Comparison of ENCODE assay signal across 26 cellular contexts in the genomic region with DNA sequence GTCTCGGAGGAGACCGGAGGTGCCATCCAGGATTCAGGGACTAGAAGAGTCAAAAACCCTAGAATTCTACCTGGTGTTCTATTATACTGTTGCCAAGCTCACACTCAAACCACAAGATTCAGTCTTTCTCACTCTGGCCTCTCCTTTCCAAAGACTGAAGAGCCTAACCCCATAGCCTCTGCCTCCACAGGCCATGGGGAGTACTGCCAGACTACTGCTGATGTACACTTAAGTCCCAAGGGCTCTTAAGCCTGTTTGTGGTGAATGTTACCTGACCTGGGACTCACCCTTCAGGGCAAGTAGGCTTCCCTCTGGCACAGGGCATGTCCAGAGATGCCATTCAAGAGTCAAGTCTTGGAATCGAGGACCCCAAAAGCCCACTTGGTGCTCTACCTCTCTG. TPM values are rescaled to one million over a fixed set of nuclear protein-coding genes. Genes with fewer than 3 reads are reported as not detected.
"Had no signal": no experiment of that assay in that cellular context is flagged by ENCODE, and none has a peak within 500 bp of the region (broad histone marks: within the 10 kb centered on the region; RNA-seq: fewer than 3 reads in every experiment).

No MANE protein-coding gene starts in this region.

- ATAC-seq: activated T-helper 17 cell treated with anti-CD3 and anti-CD28 coated beads, Interleukin-2, amount 50 U/mL, for 72 hours; PC-3 had no signal

- H3K27ac Mint-ChIP-seq: activated CD4-positive, alpha-beta memory T cell treated with anti-CD3 and anti-CD28 coated beads, Interleukin-2, amount 10 ng/mL, durations not matched to agents 7 days and 5 days; activated naive CD4-positive, alpha-beta T cell treated with anti-CD3 and anti-CD28 coated beads for 36 hours; activated naive CD8-positive, alpha-beta T cell; activated T-helper 17 cell treated with anti-CD3 and anti-CD28 coated beads, Interleukin-2, amount 50 U/mL, for 72 hours; brain; T-helper 1 cell treated with Interleukin-12 subunit alpha and Interleukin-12 subunit beta and Interleukin-4 antibody, amounts not matched to agents 30 μg/mL and 1 μg/mL, for 36 hours had no signal

- H3K27me3 Mint-ChIP-seq: activated CD4-positive, alpha-beta memory T cell treated with anti-CD3 and anti-CD28 coated beads, Interleukin-2, amount 10 ng/mL, durations not matched to agents 7 days and 5 days; activated naive CD8-positive, alpha-beta T cell; activated T-helper 17 cell treated with anti-CD3 and anti-CD28 coated beads, Interleukin-2, amount 50 U/mL, for 72 hours; brain; central memory CD8-positive, alpha-beta T cell had no signal

- DNase-seq: activated CD4-positive, alpha-beta memory T cell treated with anti-CD3 and anti-CD28 coated beads, Interleukin-2, amount 10 ng/mL, durations not matched to agents 7 days and 5 days; activated CD4-positive, alpha-beta T cell treated with anti-CD3 and anti-CD28 coated beads, Interleukin-2, amount 50 U/mL, for 1 hour; activated CD4-positive, CD25-positive, alpha-beta regulatory T cell; activated gamma-delta T cell; activated naive CD4-positive, alpha-beta T cell treated with anti-CD3 and anti-CD28 coated beads for 36 hours; activated T-cell treated with anti-CD3 and anti-CD28 coated beads for 4 hours; activated T-cell treated with anti-CD3 and anti-CD28 coated beads, Interleukin-2, amount 50 U/mL, for 48 hours; amygdala; NCI-H1092; NCI-H1417 treated with DMSO at 0.1 percent for 48 hours; NCI-H1694; NCI-H2029; NCI-H2107; NCI-H510A treated with DMSO at 0.1 percent for 48 hours; NCI-H69; PC-3; SHP77 treated with DMSO at 0.1 percent for 48 hours had no signal

- FAIRE-seq: RCC 7860 had no signal

- H3K4me3 Mint-ChIP-seq: activated CD4-positive, alpha-beta memory T cell treated with anti-CD3 and anti-CD28 coated beads, Interleukin-2, amount 10 ng/mL, durations not matched to agents 7 days and 5 days; activated naive CD4-positive, alpha-beta T cell treated with anti-CD3 and anti-CD28 coated beads for 36 hours; activated naive CD8-positive, alpha-beta T cell; activated T-helper 17 cell treated with anti-CD3 and anti-CD28 coated beads, Interleukin-2, amount 50 U/mL, for 72 hours; brain; central memory CD8-positive, alpha-beta T cell; T-helper 1 cell treated with Interleukin-12 subunit alpha and Interleukin-12 subunit beta and Interleukin-4 antibody, amounts not matched to agents 30 μg/mL and 1 μg/mL, for 36 hours had no signal

- H3K36me3 Mint-ChIP-seq: activated naive CD8-positive, alpha-beta T cell; brain had no signal

- H3K4me1 Mint-ChIP-seq: activated CD4-positive, alpha-beta memory T cell treated with anti-CD3 and anti-CD28 coated beads, Interleukin-2, amount 10 ng/mL, durations not matched to agents 7 days and 5 days; activated T-helper 17 cell treated with anti-CD3 and anti-CD28 coated beads, Interleukin-2, amount 50 U/mL, for 72 hours; brain; central memory CD8-positive, alpha-beta T cell had no signal

RNA-seq across cellular contexts. Expression of a gene that starts 58.9 kb away (rescaled TPM):
- total RNA-seq: activated CD4-positive, alpha-beta memory T cell treated with anti-CD3 and anti-CD28 coated beads, Interleukin-2, amount 10 ng/mL, durations not matched to agents 7 days and 5 days; activated CD8-positive, alpha-beta memory T cell treated with anti-CD3 and anti-CD28 coated beads for 36 hours; activated naive CD4-positive, alpha-beta T cell treated with anti-CD3 and anti-CD28 coated beads for 36 hours; activated T-helper 17 cell treated with anti-CD3 and anti-CD28 coated beads, Interleukin-2, amount 50 U/mL, for 72 hours; LHCN-M2; M059J; PC-3 had no signal
